Comparison of ENCODE assay signal across 20 cellular contexts in genomic region chr5:77698920-77699319, GRCh38.
DNase-seq lines count a peak whose midpoint lies in the region; ATAC-seq, FAIRE-seq and TF ChIP-seq lines count a peak whose summit lies in the region.
"Had no signal": no experiment of that assay in that cellular context is flagged by ENCODE, and none has a peak within 500 bp of the region (broad histone marks: within the 10 kb centered on the region; RNA-seq: fewer than 3 reads in every experiment).

No MANE protein-coding gene starts in this region.

- no peak for ATAC-seq in HepG2
- no peak for ATAC-seq in right lobe of liver
- ATAC-seq in IMR-90 (ENCODE audit: low read depth) = no peak
- no peak for ATAC-seq in K562
- no peak for ATAC-seq in GM23338
- ATAC-seq: HCT116 had no signal

- no peak overlapping the region for H4K5ac ChIP-seq in IMR-90 (ENCODE audit: low read depth, low read length)

- H3K79me2 ChIP-seq in HepG2 (ENCODE audit: insufficient read depth, low read length) (peaks cover 49% of the 10 kb centered on the region), K562 (ENCODE audit: control insufficient read depth, insufficient read depth, low read length) (peaks cover 68% of the 10 kb centered on the region), GM23338 (replicated peaks; ENCODE audit: insufficient read depth) (peaks cover 81% of the 10 kb centered on the region)

- no peak overlapping the region for H3K4ac ChIP-seq in IMR-90 (ENCODE audit: low read depth, low read length)

- H3K4me1 Mint-ChIP-seq in GM23338 = peaks cover 16% of the 10 kb centered on the region

- peaks cover 22% of the 10 kb centered on the region; the same call in 2 of the 3 replicates for H3K36me3 Mint-ChIP-seq in GM23338 (ENCODE audit: low read depth)

- no peak overlapping the region for H4K8ac ChIP-seq in IMR-90 (ENCODE audit: low read depth in 2 of 2, low read length in 2 of 2)

- no peak overlapping the region for H2BK15ac ChIP-seq in IMR-90 (ENCODE audit: low read depth, low read length)

- H2AFZ ChIP-seq in HepG2 (ENCODE audit: low read length) (no peak overlapping the region), IMR-90 (replicated peaks; ENCODE audit: low read length, poor library complexity) (no peak overlapping the region), K562 (ENCODE audit: low read depth, low read length) (no peak overlapping the region), GM23338 (no peak overlapping the region)
- H2AFZ ChIP-seq: GM23248 had no signal

- no peaks in the 10 kb centered on the region for H3F3A ChIP-seq in GM23338 (replicated peaks; ENCODE audit: low read depth)

- TF ChIP-seq CTCF in HepG2 (CRISPR knock-in tag; IDR thresholded peaks at IDR 0.05) (no peak), right lobe of liver (IDR thresholded peaks at IDR 0.05) (no peak), IMR-90 (conservative IDR thresholded peaks at IDR 0.05; ENCODE audit: low read depth, low read length) (no peak), K562 (IDR thresholded peaks at IDR 0.05 in 2 of 3, conservative IDR thresholded peaks at IDR 0.05 in 1 of 3; ENCODE audit: insufficient read depth in 2 of 3, low read depth in 1 of 3, low read length in 3 of 3) (no peak), GM23338 (conservative IDR thresholded peaks at IDR 0.05; ENCODE audit: low read depth in 2 of 2) (no peak)

- H3K18ac ChIP-seq in IMR-90 (ENCODE audit: low read depth, low read length) = no peak overlapping the region

- H3K9me2 ChIP-seq in GM23338 (ENCODE audit: insufficient read depth) = no peaks in the 10 kb centered on the region

- H3K9me3 ChIP-seq in HepG2 (ENCODE audit: low read length) = no peaks in the 10 kb centered on the region
- no peaks in the 10 kb centered on the region for H3K9me3 ChIP-seq in right lobe of liver
- no peaks in the 10 kb centered on the region for H3K9me3 ChIP-seq in IMR-90 (ENCODE audit: control insufficient read depth, insufficient read depth, low read length)
- H3K9me3 ChIP-seq in K562 (replicated peaks; ENCODE audit: control insufficient read depth, insufficient read depth, low read depth, low read length) = no peaks in the 10 kb centered on the region
- H3K9me3 ChIP-seq: BE2C had no signal

- no peak for TF ChIP-seq RAD21 in HepG2 (CRISPR knock-in tag; IDR thresholded peaks at IDR 0.05)
- no peak for TF ChIP-seq RAD21 in IMR-90 (IDR thresholded peaks at IDR 0.05; ENCODE audit: low read length)
- no peak for TF ChIP-seq RAD21 in K562 (CRISPR knock-in tag; conservative IDR thresholded peaks at IDR 0.05 in 1 of 2, IDR thresholded peaks at IDR 0.05 in 1 of 2)

- no peak overlapping the region for H3K27ac Mint-ChIP-seq in GM23338
- H3K27ac Mint-ChIP-seq: CD4-positive, alpha-beta T cell had no signal

- CTCF ChIA-PET in HepG2 (lab: Yijun Ruan, JAX; ENCODE audit: low intra/inter-chr PET ratio, low total read pairs) (no interaction called here), IMR-90 (lab: Yijun Ruan, JAX) (interaction anchor here (0.6 kb wide), 1 partner anchor 62 kb away, joined by 5 read pairs; no protein-coding TSS in a partner anchor), K562 (lab: Yijun Ruan, JAX; ENCODE audit: low intra/inter-chr PET ratio) (no interaction called here)

- H4K91ac ChIP-seq in IMR-90 (ENCODE audit: insufficient read depth, low read depth, low read length) = no peak overlapping the region

- H3K36me3 ChIP-seq in HepG2 (replicated peaks in 1 of 2; ENCODE audit: control insufficient read depth in 1 of 2, insufficient read depth in 2 of 2, low read length in 2 of 2) (peaks cover 0 to 3% of the 10 kb centered on the region in 2 experiments; a peak in 3 of 5 replicates), right lobe of liver (peaks cover 0 to 8% (median 0%) of the 10 kb centered on the region in 4 donors), IMR-90 (ENCODE audit: control insufficient read depth, insufficient read depth, low read length) (peaks cover 5% of the 10 kb centered on the region), K562 (ENCODE audit: control insufficient read depth, insufficient read depth, low read length) (peaks cover 30% of the 10 kb centered on the region), GM23338 (ENCODE audit: insufficient read depth) (no peaks in the 10 kb centered on the region; the same call in 1 of the 2 replicates)

- no peaks in the 10 kb centered on the region for H3K9me3 Mint-ChIP-seq in GM23338
- H3K9me3 Mint-ChIP-seq: CD4-positive, alpha-beta T cell; H9 had no signal

- peaks cover 2% of the 10 kb centered on the region for H3K27me3 Mint-ChIP-seq in GM23338 (ENCODE audit: insufficient read depth, low read depth, poor library complexity)
- H3K27me3 Mint-ChIP-seq: CD4-positive, alpha-beta T cell; CD8-positive, alpha-beta memory T cell had no signal

- no peak for TF ChIP-seq POLR2A in HepG2 (IDR thresholded peaks at IDR 0.05; ENCODE audit: insufficient read depth in 1 of 2, low read depth in 2 of 2, low read length in 2 of 2)
- TF ChIP-seq POLR2A in right lobe of liver (IDR thresholded peaks at IDR 0.05) = no peak
- no peak for TF ChIP-seq POLR2A in IMR-90 (IDR thresholded peaks at IDR 0.05; ENCODE audit: low read depth, low read length)
- no peak for TF ChIP-seq POLR2A in K562 (conservative IDR thresholded peaks at IDR 0.05)

- dilution Hi-C loops in IMR-90 (cut with HindIII; ENCODE audit: low sequenced_read_pairs, unreplicated experiment) = no loop called here

- no peak overlapping the region for H2BK5ac ChIP-seq in IMR-90 (ENCODE audit: low read depth, low read length, poor library complexity, severe bottlenecking)

- in situ Hi-C loops in HepG2 (cut with HindIII; ENCODE audit: extremely low pct_ligation_motif_present, low pct_unique_long_range_greater_than_20kb) = no loop called here
- in situ Hi-C loops in IMR-90 (cut with MboI; ENCODE audit: low sequenced_read_pairs) = no loop called here
- in situ Hi-C loops in K562 (cut with MboI) = no loop called here

- no peak overlapping the region for H2BK120ac ChIP-seq in IMR-90 (ENCODE audit: low read depth, low read length)

- H2BK20ac ChIP-seq in IMR-90 (ENCODE audit: low read depth, low read length) = no peak overlapping the region

- H3K27ac ChIP-seq in HepG2 (ENCODE audit: extremely low read length, insufficient read depth, low read length) (no peak overlapping the region), right lobe of liver (no peak overlapping the region), IMR-90 (ENCODE audit: insufficient read depth, low read length) (no peak overlapping the region), K562 (ENCODE audit: extremely low read depth, low read depth, low read length) (no peak overlapping the region), GM23338 (ENCODE audit: low read depth) (no peak overlapping the region)
- H3K27ac ChIP-seq: 22Rv1; BLaER1 treated with 17β-estradiol and CSF1 and Interleukin-3, amounts not matched to agents 10 nM and 100 nM; GM23248 had no signal

- H3K4me1 ChIP-seq in HepG2 (ENCODE audit: insufficient read depth, low read length) (no peaks in the 10 kb centered on the region), right lobe of liver (no peaks in the 10 kb centered on the region), IMR-90 (ENCODE audit: control insufficient read depth, insufficient read depth, low read length) (no peaks in the 10 kb centered on the region), K562 (replicated peaks in 1 of 2; ENCODE audit: control insufficient read depth in 2 of 2, insufficient read depth in 2 of 2, low read length in 2 of 2) (no peaks in the 10 kb centered on the region), GM23338 (ENCODE audit: insufficient read depth) (peaks cover 21% of the 10 kb centered on the region)
- H3K4me1 ChIP-seq: BE2C had no signal

- 0 out of 2 replicates have a peak, but pooled peaks cover 4% of the 10 kb centered on the region for H4K20me1 ChIP-seq in HepG2 (ENCODE audit: insufficient read depth, low read length)
- peaks cover 7% of the 10 kb centered on the region; the same call in 1 of the 2 replicates for H4K20me1 ChIP-seq in IMR-90 (ENCODE audit: insufficient read depth, low read length)
- no peaks in the 10 kb centered on the region for H4K20me1 ChIP-seq in K562 (replicated peaks; ENCODE audit: control insufficient read depth, insufficient read depth, low read length)
- peaks cover 19% of the 10 kb centered on the region for H4K20me1 ChIP-seq in GM23338 (replicated peaks; ENCODE audit: insufficient read depth)

- H3K14ac ChIP-seq in IMR-90 (replicated peaks; ENCODE audit: low read depth, low read length) = no peak overlapping the region

- intact Hi-C loops in HepG2 (cut with micrococcal nuclease; ENCODE audit: unreplicated experiment) (no loop called here), right lobe of liver (cut with DNase I) (no loop called here), IMR-90 (cut with micrococcal nuclease) (no loop called here), K562 (cut with micrococcal nuclease) (no loop called here)

- no peak overlapping the region for H3K9ac ChIP-seq in HepG2 (ENCODE audit: insufficient read depth, low read depth, low read length)
- no peak overlapping the region for H3K9ac ChIP-seq in IMR-90 (ENCODE audit: low read depth, low read length)
- no peak overlapping the region for H3K9ac ChIP-seq in K562 (ENCODE audit: insufficient read depth in 1 of 2, low read depth in 2 of 2, low read length in 2 of 2)
- H3K9ac ChIP-seq: BLaER1 treated with 17β-estradiol and CSF1 and Interleukin-3, amounts not matched to agents 10 nM and 100 nM; GM23248 had no signal

- H3K79me1 ChIP-seq in IMR-90 (ENCODE audit: low read depth in 1 of 2, low read length in 2 of 2) = peaks cover 30 to 35% of the 10 kb centered on the region in 2 experiments

- no peak overlapping the region for H3K4me2 ChIP-seq in HepG2 (ENCODE audit: low read depth, low read length)
- H3K4me2 ChIP-seq in IMR-90 (ENCODE audit: low read depth, low read length) = no peak overlapping the region
- H3K4me2 ChIP-seq in K562 (ENCODE audit: insufficient read depth, low read length) = no peak overlapping the region
- H3K4me2 ChIP-seq in GM23338 = no peak overlapping the region

- no peak overlapping the region for H3K23ac ChIP-seq in IMR-90 (ENCODE audit: low read depth, low read length)

- no peaks in the 10 kb centered on the region for H3K9me1 ChIP-seq in IMR-90 (ENCODE audit: insufficient read depth, low read length)
- no peaks in the 10 kb centered on the region for H3K9me1 ChIP-seq in K562 (ENCODE audit: control insufficient read depth, insufficient read depth, low read length)

- H2AK9ac ChIP-seq in IMR-90 (replicated peaks; ENCODE audit: low read depth, low read length, poor library complexity) = no peak overlapping the region

- no peak overlapping the region for H2AK5ac ChIP-seq in IMR-90 (ENCODE audit: low read depth, low read length)

- BruUV-seq in HepG2 (replicated peaks; lab: Mats Ljungman, UMichigan) (no TSS peak), IMR-90 (replicated peaks; lab: Mats Ljungman, UMichigan) (no TSS peak), K562 (replicated peaks; lab: Mats Ljungman, UMichigan) (no TSS peak)

- no peak overlapping the region for H3K4me3 ChIP-seq in HepG2 (replicated peaks in 1 of 3; ENCODE audit: insufficient read depth in 1 of 3, low read depth in 2 of 3, low read length in 3 of 3)
- H3K4me3 ChIP-seq in right lobe of liver = no peak overlapping the region
- H3K4me3 ChIP-seq in IMR-90 (ENCODE audit: insufficient read depth, low read depth, low read length) = no peak overlapping the region
- no peak overlapping the region for H3K4me3 ChIP-seq in K562
- H3K4me3 ChIP-seq in GM23338 = no peak overlapping the region
- H3K4me3 ChIP-seq: BLaER1 treated with 17β-estradiol and CSF1 and Interleukin-3, amounts not matched to agents 10 nM and 100 nM; GM23248 had no signal

- H3K27me3 ChIP-seq in HepG2 (ENCODE audit: control insufficient read depth in 1 of 2, insufficient read depth in 2 of 2, low read length in 2 of 2) (no peaks in the 10 kb centered on the region; a peak in 1 of 5 replicates), right lobe of liver (no peaks in the 10 kb centered on the region), IMR-90 (ENCODE audit: control insufficient read depth, insufficient read depth, low read length) (no peaks in the 10 kb centered on the region), K562 (ENCODE audit: control insufficient read depth in 2 of 2, insufficient read depth in 2 of 2, low read length in 2 of 2) (no peaks in the 10 kb centered on the region), GM23338 (ENCODE audit: insufficient read depth) (no peaks in the 10 kb centered on the region)
- H3K27me3 ChIP-seq: BE2C; BLaER1 treated with 17β-estradiol and CSF1 and Interleukin-3, amounts not matched to agents 10 nM and 100 nM had no signal

- POLR2A ChIA-PET in HepG2 (lab: Yijun Ruan, JAX) = no interaction called here
- POLR2A ChIA-PET in IMR-90 (lab: Charles Lee; ENCODE audit: unreplicated experiment) = no interaction called here
- POLR2A ChIA-PET in K562 (lab: Yijun Ruan, JAX) = no interaction called here

- DNase-seq in HepG2 (ENCODE audit: low spot score) = no peak
- DNase-seq in right lobe of liver = no peak
- no peak for DNase-seq in IMR-90
- no peak for DNase-seq in K562 (ENCODE audit: extremely low read depth in 1 of 4, low spot score in 3 of 4)
- DNase-seq in GM23338 (ENCODE audit: low spot score) = no peak
- DNase-seq in Ammon's horn (ENCODE audit: low spot score) = no peak
- DNase-seq in stimulated activated CD4-positive, alpha-beta T cell treated with anti-CD3 and anti-CD28 coated beads, Interleukin-4, amount 100 ng/mL, for 4 hours = no peak
- DNase-seq: BE2C; CD4-positive, alpha-beta T cell; CD8-positive, alpha-beta memory T cell; DMS53; DMS79 treated with DMSO at 0.1 percent for 48 hours; H9 had no signal

- H3K56ac ChIP-seq in IMR-90 (ENCODE audit: extremely low read depth, insufficient read depth, low read length) = no peak overlapping the region

- FAIRE-seq in HepG2 (lab: Jason Lieb, UNC) (no peak), K562 (lab: Jason Lieb, UNC) (no peak)
- FAIRE-seq: A204.1, GM12892 had no signal

- H3K4me3 Mint-ChIP-seq in GM23338 = no peak overlapping the region
- H3K4me3 Mint-ChIP-seq: CD14-positive monocyte; CD4-positive, alpha-beta T cell; CD8-positive, alpha-beta memory T cell; H9 had no signal

- TF ChIP-seq EP300 in HepG2 (IDR thresholded peaks at IDR 0.05; ENCODE audit: low read depth in 2 of 2, low read length in 2 of 2) = no peak
- TF ChIP-seq EP300 in HepG2 (CRISPR knock-in tag; IDR thresholded peaks at IDR 0.05; ENCODE audit: borderline replicate concordance) = no peak
- TF ChIP-seq EP300 in K562 (IDR thresholded peaks at IDR 0.05; ENCODE audit: low read length) = no peak

Comparison
In these comparisons a context has a peak if more than half of its experiments do, and no peak if none do; other contexts are left out.
1. Of the 241 proteins assayed by ChIP-seq in both HepG2 and K562: peak only in HepG2: MAFF and MAFK; only in K562: MAFG; in both: none; in neither: 238.